ENCODE assay signal across 24 cellular contexts in genomic region chr1:9269078-9269501, GRCh38. TPM values are rescaled to one million over a fixed set of nuclear protein-coding genes. Genes with fewer than 3 reads are reported as not detected.
DNase-seq lines count a peak whose midpoint lies in the region; ATAC-seq and TF ChIP-seq lines count a peak whose summit lies in the region.
"Had no signal": no experiment of that assay in that cellular context is flagged by ENCODE, and none has a peak within 500 bp of the region (broad histone marks: within the 10 kb centered on the region; RNA-seq: fewer than 3 reads in every experiment).

No MANE protein-coding gene starts in this region.

- H3K9me3 Mint-ChIP-seq in CD14-positive monocyte, result peaks cover 0 to 2% (median 0%) of the 10 kb centered on the region in 7 donors
- H3K9me3 Mint-ChIP-seq: activated naive CD8-positive, alpha-beta T cell treated with anti-CD3 and anti-CD28 coated beads for 36 hours; activated T-helper 2 cell treated with anti-CD3 and anti-CD28 coated beads, Interferon-gamma antibody, Interleukin-2, Interleukin-4, amounts not matched to agents 10 μg/mL and 5 μg/mL and 100 μg/mL, durations not matched to agents 14 hours and 24 hours and 36 hours; effector memory CD8-positive, alpha-beta T cell; IgD-negative memory B cell; naive thymus-derived CD8-positive, alpha-beta T cell had no signal

- no peaks in the 10 kb centered on the region for H3F3A ChIP-seq in PC-3 (ENCODE audit: low read length, unreplicated experiment)

- H2BK120ac ChIP-seq in neuronal stem cell (ENCODE audit: low read depth, low read length), result no peak overlapping the region

- WGBS in neuronal stem cell (ENCODE audit: extremely low coverage in 2 of 2, insufficient read length in 2 of 2, insufficient replicate concordance in 1 of 2), 2 donors, result no CpG with 5 or more reads among the region's 17 CpGs

- H3K4me3 ChIP-seq in PC-3 (ENCODE audit: low read length) (no peak overlapping the region), neuronal stem cell (ENCODE audit: low read length in 2 of 2) (no peak overlapping the region)
- H3K4me3 ChIP-seq: esophagus squamous epithelium, SJSA1 had no signal

- H3K4me3 Mint-ChIP-seq in CD14-positive monocyte, result no peak overlapping the region
- H3K4me3 Mint-ChIP-seq: activated naive CD8-positive, alpha-beta T cell treated with anti-CD3 and anti-CD28 coated beads for 36 hours; effector memory CD8-positive, alpha-beta T cell; IgD-negative memory B cell; naive thymus-derived CD8-positive, alpha-beta T cell; T-helper 17 cell had no signal

- no peak overlapping the region for H3K27ac ChIP-seq in PC-3 (ENCODE audit: low read length)
- H3K27ac ChIP-seq in neuronal stem cell (replicated peaks; ENCODE audit: low read length), result no peak overlapping the region
- H3K27ac ChIP-seq: esophagus squamous epithelium, parathyroid adenoma, SJSA1 had no signal

- no peak overlapping the region for H2BK15ac ChIP-seq in neuronal stem cell (ENCODE audit: low read length)

- peak overlapping the region in 1 of 7 donors; percentile 36 for H3K27ac Mint-ChIP-seq in CD14-positive monocyte
- H3K27ac Mint-ChIP-seq: activated naive CD8-positive, alpha-beta T cell treated with anti-CD3 and anti-CD28 coated beads for 36 hours; activated T-helper 2 cell treated with anti-CD3 and anti-CD28 coated beads, Interferon-gamma antibody, Interleukin-2, Interleukin-4, amounts not matched to agents 10 μg/mL and 5 μg/mL and 100 μg/mL, durations not matched to agents 14 hours and 24 hours and 36 hours; effector memory CD8-positive, alpha-beta T cell; IgD-negative memory B cell; T-helper 17 cell had no signal

- H3K9ac ChIP-seq in PC-3 (ENCODE audit: low read length) (no peak overlapping the region), neuronal stem cell (ENCODE audit: low read depth, low read length, poor library complexity) (peak overlapping the region; percentile 13)
- H3K9ac ChIP-seq: parathyroid adenoma had no signal

- peak; percentile 71 for ATAC-seq in PC-3
- ATAC-seq: effector memory CD8-positive, alpha-beta T cell; naive thymus-derived CD8-positive, alpha-beta T cell; sciatic nerve; T-helper 17 cell had no signal

- no peaks in the 10 kb centered on the region for H3K9me2 ChIP-seq in PC-3 (replicated peaks; ENCODE audit: low read length)

- H4K20me1 ChIP-seq in PC-3 (ENCODE audit: low read length), result no peaks in the 10 kb centered on the region

- no peaks in the 10 kb centered on the region for H3K79me2 ChIP-seq in PC-3 (ENCODE audit: low read length)
- H3K79me2 ChIP-seq: parathyroid adenoma had no signal

- TF ChIP-seq CTCF in PC-3 (conservative IDR thresholded peaks at IDR 0.05; ENCODE audit: low read depth, low read length) (peak; percentile 19; the same call in 1 of the 2 replicates), CD14-positive monocyte (IDR thresholded peaks at IDR 0.05) (no peak)

- no peak overlapping the region for H2AFZ ChIP-seq in PC-3 (ENCODE audit: low read length)
- no peak overlapping the region for H2AFZ ChIP-seq in neuronal stem cell (ENCODE audit: low read length)
- H2AFZ ChIP-seq: parathyroid adenoma had no signal

- peak; percentile 8 for DNase-seq in DMS79 treated with DMSO at 0.1 percent for 48 hours (lab: John Stamatoyannopoulos, UW)
- no peak for DNase-seq in DMS79 (lab: John Stamatoyannopoulos, UW)
- peak; percentile 74 for DNase-seq in PC-3
- DNase-seq in cerebellar cortex (ENCODE audit: low spot score), result peak; percentile 48
- DNase-seq in neuronal stem cell (ENCODE audit: low spot score), result no peak
- no peak for DNase-seq in NCI-H187 treated with DMSO at 0.1 percent for 48 hours (lab: John Stamatoyannopoulos, UW)
- no peak for DNase-seq in activated CD4-positive, alpha-beta T cell treated with anti-CD3 and anti-CD28 coated beads, Interleukin-2, amount 50 U/mL, for 1 hour
- DNase-seq in CD14-positive monocyte (ENCODE audit: low spot score), result no peak
- DNase-seq: activated CD8-positive, alpha-beta memory T cell treated with anti-CD3 and anti-CD28 coated beads, Interleukin-2, amount 50 U/mL, for 4 hours; activated naive CD8-positive, alpha-beta T cell treated with anti-CD3 and anti-CD28 coated beads for 36 hours; effector memory CD8-positive, alpha-beta T cell; esophagus squamous epithelium; GF-D8; NCI-H1417; NCI-H2107; stimulated activated CD4-positive, alpha-beta T cell treated with anti-CD3 and anti-CD28 coated beads, Interleukin-15, amount 100 ng/mL, for 24 hours; stimulated activated CD8-positive, alpha-beta memory T cell treated with anti-CD3 and anti-CD28 coated beads, Interleukin-4, amount 100 ng/mL, for 48 hours; T-helper 17 cell had no signal

- H3K4ac ChIP-seq in neuronal stem cell (ENCODE audit: low read length), result no peak overlapping the region

- no TSS peak for BruUV-seq in PC-3 (replicated peaks; lab: Mats Ljungman, UMichigan)

- H3K9me3 ChIP-seq in PC-3 (ENCODE audit: low read length), result no peaks in the 10 kb centered on the region
- H3K9me3 ChIP-seq in neuronal stem cell (replicated peaks in 1 of 2; ENCODE audit: control insufficient read depth in 2 of 2, insufficient read depth in 1 of 2, low read depth in 1 of 2, low read length in 2 of 2), result no peaks in the 10 kb centered on the region
- H3K9me3 ChIP-seq: esophagus squamous epithelium, SJSA1 had no signal

- no peak overlapping the region for H2BK12ac ChIP-seq in neuronal stem cell (ENCODE audit: low read length)

- intact Hi-C loops in PC-3 (cut with micrococcal nuclease), result no loop called here
- intact Hi-C loops in CD14-positive monocyte (cut with micrococcal nuclease), result loop anchor here in 1 of 2 donors (5.0 kb wide), 1 partner anchor 223 kb away; no protein-coding TSS in a partner anchor

- peaks cover 24% of the 10 kb centered on the region for H3K4me1 ChIP-seq in PC-3 (ENCODE audit: insufficient read depth, low read length)
- H3K4me1 ChIP-seq in neuronal stem cell (ENCODE audit: control insufficient read depth in 2 of 2, insufficient read depth in 1 of 2, low read depth in 1 of 2, low read length in 2 of 2), result peaks cover 14 to 25% of the 10 kb centered on the region in 2 donors
- H3K4me1 ChIP-seq: parathyroid adenoma had no signal

- CTCF ChIA-PET in PC-3 (lab: Charles Lee), result no interaction called here

- peaks cover 3% of the 10 kb centered on the region for H3K4me1 Mint-ChIP-seq in CD14-positive monocyte
- H3K4me1 Mint-ChIP-seq: activated naive CD8-positive, alpha-beta T cell treated with anti-CD3 and anti-CD28 coated beads for 36 hours had no signal

- H4K91ac ChIP-seq in neuronal stem cell (ENCODE audit: low read depth, low read length, poor library complexity), result peak overlapping the region; percentile 22

- H3K36me3 Mint-ChIP-seq in CD14-positive monocyte, result peaks cover 38 to 59% of the 10 kb centered on the region in 2 donors
- H3K36me3 Mint-ChIP-seq: activated naive CD8-positive, alpha-beta T cell treated with anti-CD3 and anti-CD28 coated beads for 36 hours; IgD-negative memory B cell had no signal

- POLR2A ChIA-PET in PC-3 (lab: Charles Lee; ENCODE audit: unreplicated experiment), result no interaction called here

- H3K27me3 Mint-ChIP-seq in CD14-positive monocyte (ENCODE audit: low read depth in 3 of 3), result peaks cover 0 to 1% (median 1%) of the 10 kb centered on the region in 3 donors
- H3K27me3 Mint-ChIP-seq: activated naive CD8-positive, alpha-beta T cell treated with anti-CD3 and anti-CD28 coated beads for 36 hours; effector memory CD8-positive, alpha-beta T cell; IgD-negative memory B cell; naive thymus-derived CD8-positive, alpha-beta T cell; T-helper 17 cell had no signal

- H3K18ac ChIP-seq in neuronal stem cell (ENCODE audit: low read length), result no peak overlapping the region

- H3K14ac ChIP-seq in neuronal stem cell (ENCODE audit: low read length), result no peak overlapping the region

- no peak overlapping the region for H4K8ac ChIP-seq in neuronal stem cell (ENCODE audit: low read depth, low read length)

- peak overlapping the region; percentile 31 for H3K23ac ChIP-seq in neuronal stem cell (ENCODE audit: low read depth, low read length, poor library complexity)

- no peak overlapping the region for H2AK5ac ChIP-seq in neuronal stem cell (ENCODE audit: low read depth, low read length)

- peaks cover 2% of the 10 kb centered on the region for H3K79me1 ChIP-seq in neuronal stem cell (ENCODE audit: low read depth, low read length)

- H2BK5ac ChIP-seq in neuronal stem cell (ENCODE audit: low read length), result no peak overlapping the region

- H3K36me3 ChIP-seq in PC-3 (ENCODE audit: low read depth, low read length) (no peaks in the 10 kb centered on the region), neuronal stem cell (replicated peaks in 1 of 2; ENCODE audit: control insufficient read depth in 2 of 2, insufficient read depth in 2 of 2, low read length in 2 of 2) (peaks cover 6 to 10% of the 10 kb centered on the region in 2 donors)

- H3K27me3 ChIP-seq in PC-3 (ENCODE audit: low read length) (no peaks in the 10 kb centered on the region), neuronal stem cell (ENCODE audit: control insufficient read depth in 3 of 3, insufficient read depth in 3 of 3, low read depth in 1 of 3, low read length in 3 of 3) (no peaks in the 10 kb centered on the region)
- H3K27me3 ChIP-seq: esophagus squamous epithelium, SJSA1 had no signal

- peak overlapping the region; percentile 43 for H3K4me2 ChIP-seq in PC-3 (ENCODE audit: low read length)
- H3K4me2 ChIP-seq in neuronal stem cell (ENCODE audit: insufficient read depth, low read length, poor library complexity, severe bottlenecking), result no peak overlapping the region

RNA-seq across cellular contexts. Expression of gene SPSB1, which starts 23.6 kb away (rescaled TPM):
- total RNA-seq in PC-3 (2014; rRNA removed), result 18.1 and 32.9 TPM in 2 replicates
- polyA plus RNA-seq in neuronal stem cell (2013, experiment 1 of 2), result 5.2 TPM
- polyA plus RNA-seq in neuronal stem cell (2013, experiment 2 of 2), result 5.1 TPM
- polyA plus RNA-seq in CD14-positive monocyte, result 1 to 10 TPM in 1 of 2 donors, under 1 TPM in 1; 0.15 to 1.2 TPM

RNA-seq across cellular contexts. Expression of gene H6PD, which starts 34.5 kb away (rescaled TPM):
- 6.8 and 8.9 TPM in 2 replicates for total RNA-seq in PC-3 (2014; rRNA removed)
- polyA plus RNA-seq in neuronal stem cell (2013, experiment 1 of 2), result 14.1 TPM
- polyA plus RNA-seq in neuronal stem cell (2013, experiment 2 of 2), result 15.0 TPM
- 10 to 100 TPM in 1 of 2 donors, 1 to 10 TPM in 1; 8.6 to 15.9 TPM for polyA plus RNA-seq in CD14-positive monocyte

Comparison
In these comparisons a context has a peak if more than half of its experiments do, and no peak if none do; other contexts are left out.
1. DNase-seq: peak in DMS79 treated with DMSO at 0.1 percent for 48 hours (single experiment), PC-3 (single experiment) and cerebellar cortex (single experiment); none in DMS79 (single experiment), neuronal stem cell (single experiment), NCI-H187 treated with DMSO at 0.1 percent for 48 hours (single experiment), activated CD4-positive, alpha-beta T cell treated with anti-CD3 and anti-CD28 coated beads, Interleukin-2, amount 50 U/mL, for 1 hour (single experiment) and CD14-positive monocyte (single experiment).